In genomic region chr7:40827217-40828085, GRCh38 we compare ENCODE assay signal across 9 cellular contexts.
DNase-seq lines count a peak whose midpoint lies in the region; ATAC-seq and TF ChIP-seq lines count a peak whose summit lies in the region.
"Had no signal": no experiment of that assay in that cellular context is flagged by ENCODE, and none has a peak within 500 bp of the region (broad histone marks: within the 10 kb centered on the region; RNA-seq: fewer than 3 reads in every experiment).

No MANE protein-coding gene starts in this region.

- H2AK5ac ChIP-seq in IMR-90 (ENCODE audit: low read depth, low read length), result peak overlapping the region; percentile 81

- TF ChIP-seq CTCF in IMR-90 (conservative IDR thresholded peaks at IDR 0.05; ENCODE audit: low read depth, low read length) (no peak), mammary epithelial cell (conservative IDR thresholded peaks at IDR 0.05 in 1 of 2, IDR thresholded peaks at IDR 0.05 in 1 of 2; ENCODE audit: extremely low read depth in 1 of 2, insufficient read depth in 1 of 2, low read depth in 1 of 2, low read length in 2 of 2) (no peak), tibial artery (IDR thresholded peaks at IDR 0.05) (no peak), transverse colon (IDR thresholded peaks at IDR 0.05) (no peak), endothelial cell (IDR thresholded peaks at IDR 0.05; ENCODE audit: unreplicated experiment) (no peak)

- no peaks in the 10 kb centered on the region for H3K9me3 Mint-ChIP-seq in endothelial cell (ENCODE audit: unreplicated experiment)

- peaks cover 8% of the 10 kb centered on the region for H3K4me1 Mint-ChIP-seq in endothelial cell (ENCODE audit: unreplicated experiment)

- no peak overlapping the region for H3K4me3 Mint-ChIP-seq in endothelial cell (ENCODE audit: unreplicated experiment)
- H3K4me3 Mint-ChIP-seq: dendritic cell treated with granulocyte-macrophage colony-stimulating factor and Interleukin-4, amounts not matched to agents 40 ng/mL and 50 ng/mL, for 4 days had no signal

- DNase-seq in IMR-90, result no peak
- DNase-seq in mammary epithelial cell, result peak; percentile 76
- peak; percentile 77 for DNase-seq in left kidney (ENCODE audit: low read depth, low spot score)
- DNase-seq in tibial artery, result peak in 1 of 2 donors; percentile 66
- DNase-seq in transverse colon, result no peak
- no peak for DNase-seq in endothelial cell (ENCODE audit: low spot score)
- no peak for DNase-seq in D341Med (ENCODE audit: low spot score)
- DNase-seq: stimulated activated CD4-positive, alpha-beta T cell treated with anti-CD3 and anti-CD28 coated beads, Interleukin-4, amount 100 ng/mL, for 24 hours had no signal

- H3K4me1 ChIP-seq in IMR-90 (ENCODE audit: control insufficient read depth, insufficient read depth, low read length) (peaks cover 16% of the 10 kb centered on the region), mammary epithelial cell (ENCODE audit: insufficient read depth, low read length) (peaks cover 59% of the 10 kb centered on the region), tibial artery (peaks cover 0 to 86% (median 36%) of the 10 kb centered on the region in 4 donors), transverse colon (peaks cover 0 to 19% (median 11%) of the 10 kb centered on the region in 4 donors)

- H2BK120ac ChIP-seq in IMR-90 (ENCODE audit: low read depth, low read length), result peak overlapping the region; percentile 93

- no peak for TF ChIP-seq EP300 in transverse colon (IDR thresholded peaks at IDR 0.05; ENCODE audit: low read depth)

- BruUV-seq in IMR-90 (replicated peaks; lab: Mats Ljungman, UMichigan) (no TSS peak), mammary epithelial cell (replicated peaks; lab: Mats Ljungman, UMichigan) (no TSS peak)

- intact Hi-C loops in IMR-90 (cut with micrococcal nuclease) (loop anchor here (2.0 kb wide), 2 partner anchors 63 to 877 kb away; no protein-coding TSS in a partner anchor), mammary epithelial cell (cut with micrococcal nuclease) (loop anchor here (5.0 kb wide), 1 partner anchor 95 kb away; no protein-coding TSS in a partner anchor), tibial artery (cut with DNase I; ENCODE audit: low total_unique reads) (no loop called here), transverse colon (cut with DNase I; ENCODE audit: low total_unique reads) (no loop called here)

- CTCF ChIA-PET in IMR-90 (lab: Yijun Ruan, JAX) (interaction anchor here (0.9 to 2.5 kb wide), 3 partner anchors 64 to 877 kb away, joined by 3 to 7 read pairs (median 6); no protein-coding TSS in a partner anchor), mammary epithelial cell (lab: Charles Lee; ENCODE audit: low non-redundant PET) (interaction anchor here (0.6 kb wide), 1 partner anchor 85 kb away, joined by 8 read pairs; no protein-coding TSS in a partner anchor)

- H2AFZ ChIP-seq in IMR-90 (replicated peaks; ENCODE audit: low read length, poor library complexity) (peak overlapping the region; percentile 69), mammary epithelial cell (ENCODE audit: low read depth, low read length) (peak overlapping the region; percentile 62)

- H3K9me3 ChIP-seq in IMR-90 (ENCODE audit: control insufficient read depth, insufficient read depth, low read length) (no peaks in the 10 kb centered on the region), mammary epithelial cell (replicated peaks; ENCODE audit: insufficient read depth, low read length) (no peaks in the 10 kb centered on the region), tibial artery (no peaks in the 10 kb centered on the region), transverse colon (no peaks in the 10 kb centered on the region)

- peak overlapping the region; percentile 84 for H2BK15ac ChIP-seq in IMR-90 (ENCODE audit: low read depth, low read length)

- H2BK20ac ChIP-seq in IMR-90 (ENCODE audit: low read depth, low read length), result peak overlapping the region; percentile 87

- peak overlapping the region; percentile 91 for H3K4ac ChIP-seq in IMR-90 (ENCODE audit: low read depth, low read length)

- peak overlapping the region; percentile 76 for H3K14ac ChIP-seq in IMR-90 (replicated peaks; ENCODE audit: low read depth, low read length)

- H3K79me2 ChIP-seq in mammary epithelial cell (ENCODE audit: insufficient read depth, low read length), result peaks cover 99% of the 10 kb centered on the region

- H3K79me1 ChIP-seq in IMR-90 (ENCODE audit: low read depth in 1 of 2, low read length in 2 of 2), result peaks cover 0 to 12% of the 10 kb centered on the region in 2 experiments; a peak in 2 of 4 replicates

- H3K27ac ChIP-seq in IMR-90 (ENCODE audit: insufficient read depth, low read length), result peak overlapping the region; percentile 85
- H3K27ac ChIP-seq in mammary epithelial cell (ENCODE audit: insufficient read depth, low read depth, low read length), result peak overlapping the region; percentile 94
- peak overlapping the region; percentile 76 to 83 for H3K27ac ChIP-seq in tibial artery
- H3K27ac ChIP-seq in transverse colon, result peak overlapping the region in 1 of 4 donors; percentile 20

- H3K4me2 ChIP-seq in IMR-90 (ENCODE audit: low read depth, low read length), result peak overlapping the region; percentile 77
- peak overlapping the region; percentile 71 for H3K4me2 ChIP-seq in mammary epithelial cell (ENCODE audit: insufficient read depth, low read depth, low read length)

- H4K20me1 ChIP-seq in IMR-90 (ENCODE audit: insufficient read depth, low read length) (no peaks in the 10 kb centered on the region), mammary epithelial cell (ENCODE audit: insufficient read depth, low read length) (no peaks in the 10 kb centered on the region)

- H3K23ac ChIP-seq in IMR-90 (ENCODE audit: low read depth, low read length), result peak overlapping the region; percentile 78

- peak overlapping the region; percentile 32 for H3K18ac ChIP-seq in IMR-90 (ENCODE audit: low read depth, low read length)

- H3K9me1 ChIP-seq in IMR-90 (ENCODE audit: insufficient read depth, low read length), result peaks cover 12% of the 10 kb centered on the region

- H3K27me3 ChIP-seq in IMR-90 (ENCODE audit: control insufficient read depth, insufficient read depth, low read length) (no peaks in the 10 kb centered on the region), mammary epithelial cell (ENCODE audit: insufficient read depth, low read length) (no peaks in the 10 kb centered on the region), tibial artery (no peaks in the 10 kb centered on the region), transverse colon (no peaks in the 10 kb centered on the region)

- no peaks in the 10 kb centered on the region for H3K36me3 Mint-ChIP-seq in endothelial cell (ENCODE audit: low read depth, unreplicated experiment)

- H4K91ac ChIP-seq in IMR-90 (ENCODE audit: insufficient read depth, low read depth, low read length), result peak overlapping the region; percentile 93

- peak overlapping the region; percentile 76 for H2AK9ac ChIP-seq in IMR-90 (replicated peaks; ENCODE audit: low read depth, low read length, poor library complexity)

- no peaks in the 10 kb centered on the region for H3K36me3 ChIP-seq in IMR-90 (ENCODE audit: control insufficient read depth, insufficient read depth, low read length)
- peaks cover 13% of the 10 kb centered on the region for H3K36me3 ChIP-seq in mammary epithelial cell (ENCODE audit: insufficient read depth, low read length)
- no peaks in the 10 kb centered on the region for H3K36me3 ChIP-seq in tibial artery
- H3K36me3 ChIP-seq in transverse colon, result no peaks in the 10 kb centered on the region

- H3K27me3 Mint-ChIP-seq in endothelial cell (ENCODE audit: unreplicated experiment), result peaks cover 1% of the 10 kb centered on the region
- H3K27me3 Mint-ChIP-seq: dendritic cell treated with granulocyte-macrophage colony-stimulating factor and Interleukin-4, amounts not matched to agents 40 ng/mL and 50 ng/mL, for 4 days had no signal

- H4K8ac ChIP-seq in IMR-90 (ENCODE audit: low read depth in 2 of 2, low read length in 2 of 2), result peak overlapping the region; percentile 79 to 92

- peak; percentile 30 for ATAC-seq in IMR-90 (ENCODE audit: low read depth)

- peak overlapping the region; percentile 88 for H2BK5ac ChIP-seq in IMR-90 (ENCODE audit: low read depth, low read length, poor library complexity, severe bottlenecking)

- POLR2A ChIA-PET in IMR-90 (lab: Charles Lee; ENCODE audit: unreplicated experiment), result no interaction called here

- H4K5ac ChIP-seq in IMR-90 (ENCODE audit: low read depth, low read length), result peak overlapping the region; percentile 90

- no peak for TF ChIP-seq POLR2A in IMR-90 (IDR thresholded peaks at IDR 0.05; ENCODE audit: low read depth, low read length)
- no peak for TF ChIP-seq POLR2A in transverse colon (IDR thresholded peaks at IDR 0.05)

- no peak overlapping the region for H3K27ac Mint-ChIP-seq in endothelial cell (ENCODE audit: unreplicated experiment)
- H3K27ac Mint-ChIP-seq: dendritic cell treated with granulocyte-macrophage colony-stimulating factor and Interleukin-4, amounts not matched to agents 40 ng/mL and 50 ng/mL, for 4 days had no signal

- no peak for TF ChIP-seq RAD21 in IMR-90 (IDR thresholded peaks at IDR 0.05; ENCODE audit: low read length)

- peak overlapping the region; percentile 62 for H3K56ac ChIP-seq in IMR-90 (ENCODE audit: extremely low read depth, insufficient read depth, low read length)

- no peak overlapping the region for H3K4me3 ChIP-seq in IMR-90 (ENCODE audit: insufficient read depth, low read depth, low read length)
- H3K4me3 ChIP-seq in mammary epithelial cell (replicated peaks in 1 of 3; ENCODE audit: insufficient read depth in 1 of 3, low read depth in 2 of 3, low read length in 3 of 3), result peak overlapping the region in 1 of 3 experiments; percentile 0
- H3K4me3 ChIP-seq in tibial artery, result no peak overlapping the region
- no peak overlapping the region for H3K4me3 ChIP-seq in transverse colon

- H3K9ac ChIP-seq in IMR-90 (ENCODE audit: low read depth, low read length) (peak overlapping the region; percentile 17), mammary epithelial cell (ENCODE audit: insufficient read depth, low read length) (peak overlapping the region; percentile 79)

- 83% methylated on average over 4 of the region's 10 CpGs; no CpG with 5 or more reads in 1 of the 2 experiments for WGBS in IMR-90 (ENCODE audit: extremely low coverage in 2 of 2, insufficient read length in 1 of 2), 2 experiments
- 7% methylated on average over 9 of the region's 10 CpGs for WGBS in mammary epithelial cell (ENCODE audit: low coverage, missing lambda C conversion rate)
- WGBS in transverse colon (ENCODE audit: low coverage in 1 of 2), 2 donors, result 56 to 80% methylated on average over 2 to 10 of the region's 10 CpGs

- dilution Hi-C loops in IMR-90 (cut with HindIII; ENCODE audit: low sequenced_read_pairs, unreplicated experiment) (no loop called here), mammary epithelial cell (cut with HindIII; ENCODE audit: low sequenced_read_pairs) (no loop called here)

- in situ Hi-C loops in IMR-90 (cut with MboI; ENCODE audit: low sequenced_read_pairs) (no loop called here), mammary epithelial cell (cut with MboI; ENCODE audit: low sequenced_read_pairs in 2 of 2) (loop anchor here in 1 of 2 donors (25.0 kb wide), 1 partner anchor 885 kb away; the partner anchor contains the start of gene INHBA), transverse colon (cut with MboI; ENCODE audit: low pct_ligation_motif_present in 1 of 4, low pct_unique_long_range_greater_than_20kb in 1 of 4, low sequenced_read_pairs in 3 of 4) (no loop called here)

Comparison
In these comparisons a context has a peak if more than half of its experiments do, and no peak if none do; other contexts are left out.
1. DNase-seq: peak in mammary epithelial cell (single experiment) and left kidney (single experiment); none in IMR-90 (single experiment), transverse colon (single experiment), endothelial cell (single experiment) and D341Med (single experiment).
2. intact Hi-C loops: an anchor here in IMR-90 (2.0 kb wide) and mammary epithelial cell (5.0 kb wide); none called in tibial artery and transverse colon.